8 cellular contexts compared by ENCODE assay signal in the genomic region with DNA sequence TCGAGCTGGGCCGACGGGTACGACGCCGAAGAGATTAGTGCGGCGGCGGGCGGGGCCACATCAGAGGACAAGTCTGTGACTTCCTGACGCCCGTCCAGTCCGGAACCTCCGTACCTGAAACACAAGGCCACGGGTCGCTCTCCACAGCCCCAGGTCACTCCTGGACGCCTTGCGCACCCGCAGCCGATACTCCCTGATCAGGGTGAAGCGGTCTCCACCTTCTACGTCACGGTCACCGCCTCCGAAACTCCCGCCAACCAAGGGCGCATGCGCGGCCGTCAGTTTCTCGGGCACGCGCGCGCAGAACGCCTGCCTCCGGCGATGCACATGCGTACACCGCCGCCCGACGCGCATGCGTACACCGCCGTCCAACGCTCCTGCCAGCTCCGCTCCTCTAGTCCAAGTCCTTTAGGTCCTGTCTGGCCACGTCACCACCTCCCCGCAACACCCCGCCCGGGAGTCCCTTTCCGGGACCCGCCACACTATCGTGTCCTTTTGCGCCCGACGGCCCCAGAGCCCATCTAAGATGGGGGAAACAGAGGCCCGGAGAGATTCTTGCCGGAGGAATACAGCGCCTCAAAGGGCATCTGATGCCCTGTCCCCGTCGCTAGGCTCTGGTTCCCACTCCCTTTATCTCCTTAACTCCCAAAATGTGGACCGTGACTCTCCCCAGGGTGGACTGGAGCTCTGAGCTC. TPM values are rescaled to one million over a fixed set of nuclear protein-coding genes. Genes with fewer than 3 reads are reported as not detected.
A peak's percentile ranks its signal among the peaks of the same experiment; 100 is the strongest.
DNase-seq lines count a peak whose midpoint lies in the region; ATAC-seq and TF ChIP-seq lines count a peak whose summit lies in the region.

A gene with protein sequence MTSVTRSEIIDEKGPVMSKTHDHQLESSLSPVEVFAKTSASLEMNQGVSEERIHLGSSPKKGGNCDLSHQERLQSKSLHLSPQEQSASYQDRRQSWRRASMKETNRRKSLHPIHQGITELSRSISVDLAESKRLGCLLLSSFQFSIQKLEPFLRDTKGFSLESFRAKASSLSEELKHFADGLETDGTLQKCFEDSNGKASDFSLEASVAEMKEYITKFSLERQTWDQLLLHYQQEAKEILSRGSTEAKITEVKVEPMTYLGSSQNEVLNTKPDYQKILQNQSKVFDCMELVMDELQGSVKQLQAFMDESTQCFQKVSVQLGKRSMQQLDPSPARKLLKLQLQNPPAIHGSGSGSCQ (minus strand): TSS at position 216 of the 695 bp plus-strand sequence. CDS start 2,305 bp downstream, outside the sequence.

- CTCF ChIA-PET in RWPE1 (lab: Yijun Ruan, JAX): interaction anchor here (0.5 to 1.3 kb wide), 19 partner anchors 7 to 247 kb away, joined by 3 to 8 read pairs (median 3); partner anchors contain the start of genes NDRG3 and RAB5IF

- DNase-seq in EL: peak; percentile 98
- peak; percentile 97 for DNase-seq in H4 (ENCODE audit: low spot score)
- peak; percentile 98 for DNase-seq in LoVo (ENCODE audit: low spot score)
- peak; percentile 99 for DNase-seq in RWPE1 (ENCODE audit: low spot score)
- DNase-seq in fibroblast of mammary gland (ENCODE audit: low read depth): peak; percentile 97
- peak; percentile 94 to 100 (median 98) for DNase-seq in naive thymus-derived CD8-positive, alpha-beta T cell
- peak; percentile 98 for DNase-seq in stimulated activated naive B cell treated with anti-CD40 and anti-IgM and Interleukin-4, amounts not matched to agents 10 μg/mL and 1 μg/mL and 100 μg/mL, for 72 hours

- H3K9me3 Mint-ChIP-seq in activated T-helper 17 cell treated with anti-CD3 and anti-CD28 coated beads, Interleukin-2, amount 50 U/mL, for 72 hours: no peaks in the 10 kb centered on the region
- H3K9me3 Mint-ChIP-seq in naive thymus-derived CD8-positive, alpha-beta T cell: no peaks in the 10 kb centered on the region
- no peaks in the 10 kb centered on the region for H3K9me3 Mint-ChIP-seq in stimulated activated naive B cell treated with anti-CD40 and anti-IgM and Interleukin-4, amounts not matched to agents 10 μg/mL and 1 μg/mL and 100 μg/mL, for 72 hours

- no peak for TF ChIP-seq CTCF in RWPE1 (conservative IDR thresholded peaks at IDR 0.05; ENCODE audit: low read depth)
- TF ChIP-seq CTCF in fibroblast of mammary gland (conservative IDR thresholded peaks at IDR 0.05; ENCODE audit: control insufficient read depth, insufficient read depth, low read depth, low read length): no peak

- peak within 1 kb of the TSS; percentile 70 for H3K4me3 ChIP-seq in fibroblast of mammary gland (ENCODE audit: control insufficient read depth, low read depth, low read length)

- peak within 1 kb of the TSS; percentile 89 for H3K27ac ChIP-seq in RWPE1

- H3K4me1 Mint-ChIP-seq in activated T-helper 17 cell treated with anti-CD3 and anti-CD28 coated beads, Interleukin-2, amount 50 U/mL, for 72 hours: peaks cover 5% of the 10 kb centered on the region
- H3K4me1 Mint-ChIP-seq in naive thymus-derived CD8-positive, alpha-beta T cell: peaks cover 16 to 40% (median 24%) of the 10 kb centered on the region in 4 donors
- H3K4me1 Mint-ChIP-seq in stimulated activated naive B cell treated with anti-CD40 and anti-IgM and Interleukin-4, amounts not matched to agents 10 μg/mL and 1 μg/mL and 100 μg/mL, for 72 hours: peaks cover 28 to 68% of the 10 kb centered on the region in 2 donors

- peaks cover 30% of the 10 kb centered on the region for H3K36me3 Mint-ChIP-seq in activated T-helper 17 cell treated with anti-CD3 and anti-CD28 coated beads, Interleukin-2, amount 50 U/mL, for 72 hours (ENCODE audit: low read depth)
- peaks cover 0 to 4% (median 3%) of the 10 kb centered on the region in 3 donors for H3K36me3 Mint-ChIP-seq in naive thymus-derived CD8-positive, alpha-beta T cell
- peaks cover 7 to 18% of the 10 kb centered on the region in 2 donors for H3K36me3 Mint-ChIP-seq in stimulated activated naive B cell treated with anti-CD40 and anti-IgM and Interleukin-4, amounts not matched to agents 10 μg/mL and 1 μg/mL and 100 μg/mL, for 72 hours

- H3K27ac Mint-ChIP-seq in activated T-helper 17 cell treated with anti-CD3 and anti-CD28 coated beads, Interleukin-2, amount 50 U/mL, for 72 hours: peak within 1 kb of the TSS; percentile 96
- H3K27ac Mint-ChIP-seq in naive thymus-derived CD8-positive, alpha-beta T cell: peak within 1 kb of the TSS; percentile 96 to 100 (median 98)
- H3K27ac Mint-ChIP-seq in stimulated activated naive B cell treated with anti-CD40 and anti-IgM and Interleukin-4, amounts not matched to agents 10 μg/mL and 1 μg/mL and 100 μg/mL, for 72 hours: peak within 1 kb of the TSS; percentile 94

- ATAC-seq in activated T-helper 17 cell treated with anti-CD3 and anti-CD28 coated beads, Interleukin-2, amount 50 U/mL, for 72 hours (replicated peaks): peak; percentile 93
- ATAC-seq in naive thymus-derived CD8-positive, alpha-beta T cell: peak; percentile 76 to 85
- ATAC-seq in stimulated activated naive B cell treated with anti-CD40 and anti-IgM and Interleukin-4, amounts not matched to agents 10 μg/mL and 1 μg/mL and 100 μg/mL, for 72 hours (replicated peaks): peak; percentile 87 to 91

- POLR2A ChIA-PET in RWPE1 (lab: Yijun Ruan, JAX; ENCODE audit: low non-redundant PET): interaction anchor here (0.6 to 1.0 kb wide), 2 partner anchors 62 to 166 kb away, joined by 4 read pairs; no protein-coding TSS in a partner anchor
- POLR2A ChIA-PET in naive thymus-derived CD8-positive, alpha-beta T cell (lab: Charles Lee): interaction anchor here (0.6 to 2.1 kb wide), 11 partner anchors 27 to 213 kb away, joined by 3 to 9 read pairs (median 3); partner anchors contain the start of genes NDRG3, RAB5IF and SLA2

- H3K27me3 Mint-ChIP-seq in activated T-helper 17 cell treated with anti-CD3 and anti-CD28 coated beads, Interleukin-2, amount 50 U/mL, for 72 hours: no peaks in the 10 kb centered on the region
- peaks cover 0 to 6% (median 0%) of the 10 kb centered on the region in 5 donors for H3K27me3 Mint-ChIP-seq in naive thymus-derived CD8-positive, alpha-beta T cell
- H3K27me3 Mint-ChIP-seq in stimulated activated naive B cell treated with anti-CD40 and anti-IgM and Interleukin-4, amounts not matched to agents 10 μg/mL and 1 μg/mL and 100 μg/mL, for 72 hours: no peaks in the 10 kb centered on the region

- peak within 1 kb of the TSS; percentile 85 for H3K4me3 Mint-ChIP-seq in activated T-helper 17 cell treated with anti-CD3 and anti-CD28 coated beads, Interleukin-2, amount 50 U/mL, for 72 hours
- H3K4me3 Mint-ChIP-seq in naive thymus-derived CD8-positive, alpha-beta T cell: peak within 1 kb of the TSS; percentile 86 to 100 (median 99)
- H3K4me3 Mint-ChIP-seq in stimulated activated naive B cell treated with anti-CD40 and anti-IgM and Interleukin-4, amounts not matched to agents 10 μg/mL and 1 μg/mL and 100 μg/mL, for 72 hours: peak within 1 kb of the TSS; percentile 87 to 89

RNA-seq across cellular contexts. Expression of the gene that starts here (rescaled TPM):
- 44.3 and 47.9 TPM in 2 replicates for total RNA-seq in H4 (2014; rRNA removed; shearing (Covaris generic))
- 10 to 100 TPM; 31.8 to 34.8 TPM for total RNA-seq in activated T-helper 17 cell treated with anti-CD3 and anti-CD28 coated beads, Interleukin-2, amount 50 U/mL, for 72 hours
- total RNA-seq in naive thymus-derived CD8-positive, alpha-beta T cell: 10 to 100 TPM; 12.3 to 12.6 TPM
- 10 to 100 TPM in 1 of 3 donors, 1 to 10 TPM in 2; 8.6 to 10.4 (median 8.7) TPM for polyA plus RNA-seq in naive thymus-derived CD8-positive, alpha-beta T cell

Comparison
In these comparisons a context has a peak if more than half of its experiments do, and no peak if none do; other contexts are left out.
1. Peak in every context shown above with its lines: DNase-seq, ATAC-seq, H3K4me3 ChIP-seq and H3K27ac ChIP-seq.